In genomic region chr15:52642386-52643361, GRCh38 we compare ENCODE assay signal across 12 cellular contexts. TPM values are rescaled to one million over a fixed set of nuclear protein-coding genes. Genes with fewer than 3 reads are reported as not detected.
DNase-seq lines count a peak whose midpoint lies in the region; ATAC-seq and TF ChIP-seq lines count a peak whose summit lies in the region.
"Had no signal": no experiment of that assay in that cellular context is flagged by ENCODE, and none has a peak within 500 bp of the region (broad histone marks: within the 10 kb centered on the region; RNA-seq: fewer than 3 reads in every experiment).

No MANE protein-coding gene starts in this region.

- CTCF ChIA-PET in activated CD4-positive, alpha-beta memory T cell treated with anti-CD3 and anti-CD28 coated beads for 36 hours (lab: Charles Lee): no interaction called here

- peaks cover 18% of the 10 kb centered on the region for H3K4me1 Mint-ChIP-seq in brain
- H3K4me1 Mint-ChIP-seq in activated CD4-positive, alpha-beta memory T cell treated with anti-CD3 and anti-CD28 coated beads for 36 hours (ENCODE audit: low read depth): peaks cover 8% of the 10 kb centered on the region

- H3K9me3 Mint-ChIP-seq in brain: no peaks in the 10 kb centered on the region
- no peaks in the 10 kb centered on the region for H3K9me3 Mint-ChIP-seq in activated CD4-positive, alpha-beta memory T cell treated with anti-CD3 and anti-CD28 coated beads for 36 hours
- H3K9me3 Mint-ChIP-seq: nephron had no signal

- H3K27me3 Mint-ChIP-seq in brain: peaks cover 2% of the 10 kb centered on the region
- no peaks in the 10 kb centered on the region for H3K27me3 Mint-ChIP-seq in activated CD4-positive, alpha-beta memory T cell treated with anti-CD3 and anti-CD28 coated beads for 36 hours

- intact Hi-C loops in Right ventricle myocardium inferior (cut with DNase I) (no loop called here), cardiac septum (cut with DNase I) (no loop called here)
- intact Hi-C loops in activated CD4-positive, alpha-beta memory T cell treated with anti-CD3 and anti-CD28 coated beads for 36 hours (cut with micrococcal nuclease): no loop called here

- peak overlapping the region in 4 of 5 experiments; percentile 4 to 68 (median 24) for H3K27ac Mint-ChIP-seq in brain
- H3K27ac Mint-ChIP-seq in activated CD4-positive, alpha-beta memory T cell treated with anti-CD3 and anti-CD28 coated beads for 36 hours: no peak overlapping the region

- no peak for TF ChIP-seq CTCF in brain (conservative IDR thresholded peaks at IDR 0.05)

- ATAC-seq in Right ventricle myocardium inferior (peak; percentile 23), HG02588 (IDR thresholded peaks at IDR 0.05; ENCODE audit: unreplicated experiment) (no peak), left lobe of liver (no peak)

- POLR2A ChIA-PET in activated CD4-positive, alpha-beta memory T cell treated with anti-CD3 and anti-CD28 coated beads for 36 hours (lab: Charles Lee): interaction anchor here (0.6 kb wide), 1 partner anchor 63 kb away, joined by 5 read pairs; no protein-coding TSS in a partner anchor

- H3K36me3 Mint-ChIP-seq in brain: peaks cover 31% of the 10 kb centered on the region
- peaks cover 4% of the 10 kb centered on the region for H3K36me3 Mint-ChIP-seq in activated CD4-positive, alpha-beta memory T cell treated with anti-CD3 and anti-CD28 coated beads for 36 hours

- no peak for DNase-seq in Right ventricle myocardium inferior (ENCODE audit: missing footprints)
- no peak for DNase-seq in cardiac septum (ENCODE audit: low spot score)
- peak; percentile 72 for DNase-seq in iris pigment epithelial cell (ENCODE audit: low read depth)
- DNase-seq in NCI-H748 treated with DMSO at 0.1 percent for 48 hours (lab: John Stamatoyannopoulos, UW): no peak
- no peak for DNase-seq in left lobe of liver (ENCODE audit: low spot score)
- DNase-seq in activated CD4-positive, alpha-beta memory T cell treated with anti-CD3 and anti-CD28 coated beads for 36 hours: no peak
- DNase-seq: head of caudate nucleus, MG63, NCI-H69 had no signal

- H3K4me3 Mint-ChIP-seq in brain: peak overlapping the region in 1 of 5 experiments; percentile 21
- no peak overlapping the region for H3K4me3 Mint-ChIP-seq in activated CD4-positive, alpha-beta memory T cell treated with anti-CD3 and anti-CD28 coated beads for 36 hours
- H3K4me3 Mint-ChIP-seq: nephron had no signal

RNA-seq across cellular contexts. Expression of gene ATOSA, which starts 36.5 kb away (rescaled TPM):
- total RNA-seq in Right ventricle myocardium inferior (21.7 TPM), cardiac septum (31.5 TPM), left lobe of liver (29.0 TPM)
- polyA plus RNA-seq in brain (ENCODE audit: insufficient read depth, low read depth, low replicate concordance): 5.6 TPM
- total RNA-seq in activated CD4-positive, alpha-beta memory T cell treated with anti-CD3 and anti-CD28 coated beads for 36 hours: 10 to 100 TPM; 18.2 to 19.3 TPM
